Comparison of ENCODE assay signal across 1 cellular context in genomic region chr6:30776361-30777223, GRCh38.
A peak's percentile ranks its signal among the peaks of the same experiment; 100 is the strongest.
TF ChIP-seq lines count a peak whose summit lies in the region.

No MANE protein-coding gene starts in this region.

TF ChIP-seq in GM12878, 131 proteins besides CTCF, POLR2A, EP300 and RAD21:
- no peak for TF ChIP-seq JUND (IDR thresholded peaks at IDR 0.05; ENCODE audit: low read depth, low read length)
- peak; percentile 27; the same call in 1 of the 2 replicates for TF ChIP-seq SPI1 (IDR thresholded peaks at IDR 0.05; ENCODE audit: borderline replicate concordance, insufficient read depth, low read depth, low read length)
